Comparison of ENCODE assay signal across 8 cellular contexts in the genomic region with DNA sequence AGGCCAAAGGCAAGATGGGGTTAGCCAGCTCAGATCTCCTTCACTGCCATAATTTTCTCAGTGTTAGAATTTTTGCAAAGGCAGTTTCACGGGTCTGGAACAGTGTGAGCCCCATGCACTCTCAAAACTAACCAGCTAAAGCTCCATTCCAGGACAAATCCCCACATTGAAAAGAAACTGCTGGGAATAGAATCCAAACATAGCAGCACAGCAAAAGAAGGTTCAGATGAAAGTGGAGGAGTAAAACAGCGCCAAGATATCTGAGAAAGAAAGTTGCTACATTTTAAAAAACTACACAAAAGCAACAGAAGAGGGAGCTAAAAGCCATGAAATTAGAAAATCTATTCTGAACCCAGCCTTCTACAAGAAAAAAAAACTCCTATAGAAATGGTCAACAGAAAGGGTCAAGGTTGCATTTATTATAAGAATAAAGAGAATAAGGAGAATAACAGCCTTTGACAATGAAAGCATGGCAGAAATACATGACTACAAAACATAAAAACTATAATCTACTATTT. TPM values are rescaled to one million over a fixed set of nuclear protein-coding genes. Genes with fewer than 3 reads are reported as not detected.
DNase-seq lines count a peak whose midpoint lies in the region; ATAC-seq and TF ChIP-seq lines count a peak whose summit lies in the region.

No MANE protein-coding gene starts in this region.

- TF ChIP-seq EP300 in gastroesophageal sphincter (IDR thresholded peaks at IDR 0.05): no peak

- H3K27ac ChIP-seq in RWPE2 (ENCODE audit: poor library complexity, severe bottlenecking) (no peak overlapping the region), gastroesophageal sphincter (no peak overlapping the region)

- no peak for TF ChIP-seq POLR2A in gastroesophageal sphincter (IDR thresholded peaks at IDR 0.05)

- H3K27me3 ChIP-seq in RWPE2 (ENCODE audit: insufficient read depth, poor library complexity, severe bottlenecking) (no peaks in the 10 kb centered on the region), gastroesophageal sphincter (no peaks in the 10 kb centered on the region)

- ATAC-seq in RWPE2 (ENCODE audit: low read depth) (no peak), gastroesophageal sphincter (no peak), HG03039 (IDR thresholded peaks at IDR 0.05; ENCODE audit: unreplicated experiment) (no peak), GM21619 (IDR thresholded peaks at IDR 0.05; ENCODE audit: unreplicated experiment) (no peak), GM18870 (IDR thresholded peaks at IDR 0.05; ENCODE audit: unreplicated experiment) (no peak)

- H3K4me3 ChIP-seq in RWPE2 (ENCODE audit: severe bottlenecking) (no peak overlapping the region), gastroesophageal sphincter (no peak overlapping the region)

- H3K4me1 ChIP-seq in RWPE2 (ENCODE audit: insufficient read depth, poor library complexity, severe bottlenecking) (no peaks in the 10 kb centered on the region), gastroesophageal sphincter (no peaks in the 10 kb centered on the region)

- 0 to 60% methylated on average over 1 of the region's 2 CpGs for WGBS in gastroesophageal sphincter (ENCODE audit: low coverage in 1 of 2), 2 donors

- H3K36me3 ChIP-seq in RWPE2 (ENCODE audit: low read depth) (no peaks in the 10 kb centered on the region), gastroesophageal sphincter (no peaks in the 10 kb centered on the region)

- in situ Hi-C loops in GM13977 (cut with MboI; ENCODE audit: low pct_unique_long_range_greater_than_20kb, low sequenced_read_pairs, unreplicated experiment): loop anchor here (25.0 kb wide), 1 partner anchor 208 kb away; no protein-coding TSS in a partner anchor

- TF ChIP-seq CTCF in GM13977 (IDR thresholded peaks at IDR 0.05; ENCODE audit: extremely low read depth, insufficient read depth, missing control alignments) (peak; percentile 6), RWPE2 (IDR thresholded peaks at IDR 0.05; ENCODE audit: poor library complexity, severe bottlenecking) (peak; percentile 35), gastroesophageal sphincter (IDR thresholded peaks at IDR 0.05) (peak in 3 of 4 experiments; percentile 20 to 34 (median 29))

- DNase-seq in AG08396 (ENCODE audit: low spot score): peak; percentile 12
- no peak for DNase-seq in GM13977 (ENCODE audit: low spot score)
- DNase-seq in RWPE2 (ENCODE audit: low spot score): no peak
- no peak for DNase-seq in nucleus accumbens (lab: John Stamatoyannopoulos, UW)

- no peaks in the 10 kb centered on the region for H3K9me3 ChIP-seq in RWPE2 (ENCODE audit: severe bottlenecking)
- no peaks in the 10 kb centered on the region for H3K9me3 ChIP-seq in gastroesophageal sphincter

RNA-seq across cellular contexts. Expression of a gene that starts 39.6 kb away (rescaled TPM):
- 10 to 100 TPM in 1 of 4 donors, not detected in 3; 12.7 TPM for total RNA-seq in gastroesophageal sphincter
